ENCODE assay signal across 25 cellular contexts in genomic region chr2:225340923-225341322, GRCh38. TPM values are rescaled to one million over a fixed set of nuclear protein-coding genes. Genes with fewer than 3 reads are reported as not detected.
"Had no signal": no experiment of that assay in that cellular context is flagged by ENCODE, and none has a peak within 500 bp of the region (broad histone marks: within the 10 kb centered on the region; RNA-seq: fewer than 3 reads in every experiment).

No MANE protein-coding gene starts in this region.

- DNase-seq: IMR-90, Karpas-422, KG1, MM.1S, NCI-H1092 treated with DMSO at 0.1 percent for 48 hours, NCI-H1436, NCI-H187, NCI-H2029, NCI-H2081 treated with DMSO at 0.1 percent for 48 hours, NCI-H2171, NCI-H226, NCI-H446, NCI-H510A, NCI-H524 treated with DMSO at 0.1 percent for 48 hours, NCI-H748 treated with DMSO at 0.1 percent for 48 hours, PC-9, Peyer's patch, SIG-M5, SW 1271, T-cell had no signal

- H3K4me1 ChIP-seq: Peyer's patch had no signal

- H3K4me3 ChIP-seq: PC-9, Peyer's patch, SJSA1, SK-N-MC had no signal

- H3K36me3 ChIP-seq: Peyer's patch, SJSA1 had no signal

- H3K4me2 ChIP-seq: PC-9 had no signal

- H3K27me3 ChIP-seq: Peyer's patch, SJSA1 had no signal

- H3K9me3 ChIP-seq: Peyer's patch, SJSA1 had no signal

- H2AFZ ChIP-seq: PC-9 had no signal

- H3K27ac ChIP-seq: PC-9, Peyer's patch, SJSA1, SK-N-MC had no signal

- ATAC-seq: HepG2, Right ventricle myocardium inferior, T-cell had no signal

RNA-seq across cellular contexts. Expression of gene NYAP2, which starts 58.6 kb away (rescaled TPM):
- total RNA-seq: HepG2, IMR-90, Peyer's patch, Right ventricle myocardium inferior, RPMI7951, SJSA1 had no signal
- polyA plus RNA-seq: HepG2, IMR-90 had no signal
